In the genomic region with DNA sequence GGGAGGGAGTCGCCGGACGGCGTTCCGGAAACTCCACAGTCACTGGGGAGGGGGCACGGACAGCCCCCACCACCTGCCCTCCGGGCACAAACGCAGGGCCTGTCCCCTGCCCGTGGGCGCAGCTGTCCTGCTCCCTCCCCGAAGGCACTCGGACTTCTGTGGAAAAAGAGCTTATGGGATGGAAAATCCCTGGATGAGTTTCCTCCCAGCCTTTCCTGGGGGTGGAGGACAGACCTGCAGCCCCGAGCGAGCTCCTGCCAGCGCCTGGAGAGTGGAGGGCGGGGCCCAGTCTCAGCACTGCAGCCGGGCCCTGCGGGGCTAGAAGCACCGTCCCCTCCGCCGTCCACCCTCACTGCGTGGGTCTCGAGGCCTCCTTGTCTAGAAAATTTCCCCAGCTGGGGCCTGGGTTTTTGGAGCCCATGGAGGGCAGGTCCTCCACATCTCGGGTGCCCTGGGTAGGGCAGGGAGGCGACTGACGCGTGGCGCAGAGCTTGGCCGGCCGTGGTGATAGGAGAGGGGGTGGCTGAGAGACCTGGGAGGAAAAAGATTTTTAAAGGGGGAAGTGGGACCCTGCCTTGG, we compare ENCODE assay signal across 1 cellular context.
TF ChIP-seq lines count a peak whose summit lies in the region.

No MANE protein-coding gene starts in this region.

TF ChIP-seq in IMR-90, 13 proteins besides CTCF, POLR2A, EP300 and RAD21:
- TF ChIP-seq MXI1 (IDR thresholded peaks at IDR 0.05; ENCODE audit: borderline replicate concordance, low read depth, low read length) (no peak), MAFK (IDR thresholded peaks at IDR 0.05; ENCODE audit: low read depth, low read length) (no peak), FOS (IDR thresholded peaks at IDR 0.05; ENCODE audit: low read depth, low read length) (no peak), RFX5 (IDR thresholded peaks at IDR 0.05; ENCODE audit: low read depth, low read length) (no peak), CHD1 (IDR thresholded peaks at IDR 0.05; ENCODE audit: low read depth, low read length) (no peak), SMC3 (IDR thresholded peaks at IDR 0.05; ENCODE audit: low read depth, low read length) (no peak), BHLHE40 (IDR thresholded peaks at IDR 0.05; ENCODE audit: low read depth, low read length) (no peak), MAZ (IDR thresholded peaks at IDR 0.05; ENCODE audit: borderline replicate concordance, low read depth, low read length) (no peak), CEBPB (IDR thresholded peaks at IDR 0.05; ENCODE audit: low read depth, low read length) (no peak), NFE2L2 (IDR thresholded peaks at IDR 0.05; ENCODE audit: low read depth, low read length) (no peak), RCOR1 (IDR thresholded peaks at IDR 0.05; ENCODE audit: insufficient replicate concordance, low read length) (no peak)
- TF ChIP-seq, protein P1, sequence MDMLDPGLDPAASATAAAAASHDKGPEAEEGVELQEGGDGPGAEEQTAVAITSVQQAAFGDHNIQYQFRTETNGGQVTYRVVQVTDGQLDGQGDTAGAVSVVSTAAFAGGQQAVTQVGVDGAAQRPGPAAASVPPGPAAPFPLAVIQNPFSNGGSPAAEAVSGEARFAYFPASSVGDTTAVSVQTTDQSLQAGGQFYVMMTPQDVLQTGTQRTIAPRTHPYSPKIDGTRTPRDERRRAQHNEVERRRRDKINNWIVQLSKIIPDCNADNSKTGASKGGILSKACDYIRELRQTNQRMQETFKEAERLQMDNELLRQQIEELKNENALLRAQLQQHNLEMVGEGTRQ (IDR thresholded peaks at IDR 0.05; ENCODE audit: low read depth, low read length) = no peak
- TF ChIP-seq, protein P2, sequence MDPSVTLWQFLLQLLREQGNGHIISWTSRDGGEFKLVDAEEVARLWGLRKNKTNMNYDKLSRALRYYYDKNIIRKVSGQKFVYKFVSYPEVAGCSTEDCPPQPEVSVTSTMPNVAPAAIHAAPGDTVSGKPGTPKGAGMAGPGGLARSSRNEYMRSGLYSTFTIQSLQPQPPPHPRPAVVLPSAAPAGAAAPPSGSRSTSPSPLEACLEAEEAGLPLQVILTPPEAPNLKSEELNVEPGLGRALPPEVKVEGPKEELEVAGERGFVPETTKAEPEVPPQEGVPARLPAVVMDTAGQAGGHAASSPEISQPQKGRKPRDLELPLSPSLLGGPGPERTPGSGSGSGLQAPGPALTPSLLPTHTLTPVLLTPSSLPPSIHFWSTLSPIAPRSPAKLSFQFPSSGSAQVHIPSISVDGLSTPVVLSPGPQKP (IDR thresholded peaks at IDR 0.05; ENCODE audit: borderline replicate concordance, low read depth, low read length) = no peak
